In the genomic region with DNA sequence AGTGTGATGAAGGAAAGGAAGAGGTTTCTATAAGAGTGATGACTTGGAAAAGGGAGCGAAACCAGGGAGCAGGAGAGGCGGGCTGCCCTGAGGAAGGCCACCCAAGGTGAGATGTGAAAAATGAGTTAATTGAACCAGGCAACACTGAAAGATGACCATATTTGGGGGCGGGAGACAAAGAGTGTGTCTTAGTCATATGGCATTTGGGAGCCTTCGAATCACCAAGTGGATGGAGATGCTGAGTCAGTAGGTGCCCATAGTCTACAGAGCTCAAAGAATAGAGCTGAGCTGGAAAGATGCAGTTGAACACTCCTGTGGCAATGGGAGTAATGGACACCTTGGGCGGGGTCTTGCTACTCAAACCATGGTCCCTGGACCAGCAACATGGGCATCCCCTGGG, we compare ENCODE assay signal across 23 cellular contexts. TPM values are rescaled to one million over a fixed set of nuclear protein-coding genes. Genes with fewer than 3 reads are reported as not detected.
DNase-seq lines count a peak whose midpoint lies in the region; ATAC-seq lines count a peak whose summit lies in the region.
"Had no signal": no experiment of that assay in that cellular context is flagged by ENCODE, and none has a peak within 500 bp of the region (broad histone marks: within the 10 kb centered on the region; RNA-seq: fewer than 3 reads in every experiment).

No MANE protein-coding gene starts in this region.

- DNase-seq in activated T-cell treated with anti-CD3 and anti-CD28 coated beads, Interleukin-2, amount 50 U/mL, for 72 hours: peak in 1 of 2 donors; percentile 20
- no peak for DNase-seq in activated T-cell treated with anti-CD3 and anti-CD28 coated beads, Interleukin-2, amount 50 U/mL, for 24 hours
- DNase-seq in A172 (ENCODE audit: low spot score) (peak; percentile 5), M059J (ENCODE audit: low read depth) (peak; percentile 12), NOMO-1 treated with DMSO at 0.1 percent for 48 hours (lab: John Stamatoyannopoulos, UW; ENCODE audit: unreplicated experiment) (no peak)
- DNase-seq in stimulated activated naive CD8-positive, alpha-beta T cell treated with anti-CD3 and anti-CD28 coated beads, Interleukin-15, Interleukin-2, amounts not matched to agents 100 U/mL and 50 U/mL, for 24 hours: peak; percentile 9
- DNase-seq: CD8-positive, alpha-beta memory T cell; DMS 273 treated with DMSO at 0.1 percent for 48 hours; DMS79; GF-D8; IMR-90; KG1; MM.1S; NCI-H1417; NCI-H1694; NCI-H2029 treated with DMSO at 0.1 percent for 48 hours; NCI-H446 treated with DMSO at 0.1 percent for 48 hours; NCI-H526; NK-92 treated with Interleukin-12 subunit alpha and Interleukin-12 subunit beta, amount 100 ng/mL, for 24 hours; SHP77 had no signal

- H3K36me3 Mint-ChIP-seq in activated T-cell treated with anti-CD3 and anti-CD28 coated beads, Interleukin-2, amount 50 U/mL, for 72 hours (ENCODE audit: insufficient read depth in 2 of 2): no peaks in the 10 kb centered on the region
- no peaks in the 10 kb centered on the region for H3K36me3 Mint-ChIP-seq in activated T-cell treated with anti-CD3 and anti-CD28 coated beads, Interleukin-2, amount 50 U/mL, for 24 hours (ENCODE audit: low read depth)
- H3K36me3 Mint-ChIP-seq: CD14-positive monocyte; CD8-positive, alpha-beta memory T cell had no signal

- H3K4me1 Mint-ChIP-seq in activated T-cell treated with anti-CD3 and anti-CD28 coated beads, Interleukin-2, amount 50 U/mL, for 72 hours (ENCODE audit: low read depth): peaks cover 7% of the 10 kb centered on the region
- peaks cover 11% of the 10 kb centered on the region for H3K4me1 Mint-ChIP-seq in activated T-cell treated with anti-CD3 and anti-CD28 coated beads, Interleukin-2, amount 50 U/mL, for 24 hours (ENCODE audit: low read depth)

- peak; percentile 73 to 74 for ATAC-seq in activated T-cell treated with anti-CD3 and anti-CD28 coated beads, Interleukin-2, amount 50 U/mL, for 72 hours (replicated peaks in 1 of 2)
- ATAC-seq in stimulated activated naive CD8-positive, alpha-beta T cell treated with anti-CD3 and anti-CD28 coated beads, Interleukin-15, Interleukin-2, amounts not matched to agents 100 U/mL and 50 U/mL, for 24 hours: peak; percentile 91
- no peak for ATAC-seq in GM21515 (IDR thresholded peaks at IDR 0.05; ENCODE audit: unreplicated experiment)

- H3K4me3 Mint-ChIP-seq in activated T-cell treated with anti-CD3 and anti-CD28 coated beads, Interleukin-2, amount 50 U/mL, for 72 hours: no peak overlapping the region
- H3K4me3 Mint-ChIP-seq in activated T-cell treated with anti-CD3 and anti-CD28 coated beads, Interleukin-2, amount 50 U/mL, for 24 hours: no peak overlapping the region
- H3K4me3 Mint-ChIP-seq: B cell; CD14-positive monocyte; CD8-positive, alpha-beta memory T cell had no signal

- H3K27ac Mint-ChIP-seq in activated T-cell treated with anti-CD3 and anti-CD28 coated beads, Interleukin-2, amount 50 U/mL, for 72 hours: no peak overlapping the region
- H3K27ac Mint-ChIP-seq in activated T-cell treated with anti-CD3 and anti-CD28 coated beads, Interleukin-2, amount 50 U/mL, for 24 hours: no peak overlapping the region
- H3K27ac Mint-ChIP-seq: B cell; CD8-positive, alpha-beta memory T cell had no signal

- H3K27me3 Mint-ChIP-seq in activated T-cell treated with anti-CD3 and anti-CD28 coated beads, Interleukin-2, amount 50 U/mL, for 72 hours (ENCODE audit: low read depth): peaks cover 52% of the 10 kb centered on the region
- peaks cover 69% of the 10 kb centered on the region for H3K27me3 Mint-ChIP-seq in activated T-cell treated with anti-CD3 and anti-CD28 coated beads, Interleukin-2, amount 50 U/mL, for 24 hours
- H3K27me3 Mint-ChIP-seq: B cell had no signal

- no peaks in the 10 kb centered on the region for H3K9me3 Mint-ChIP-seq in activated T-cell treated with anti-CD3 and anti-CD28 coated beads, Interleukin-2, amount 50 U/mL, for 72 hours
- H3K9me3 Mint-ChIP-seq in activated T-cell treated with anti-CD3 and anti-CD28 coated beads, Interleukin-2, amount 50 U/mL, for 24 hours: no peaks in the 10 kb centered on the region
- H3K9me3 Mint-ChIP-seq: CD8-positive, alpha-beta memory T cell had no signal

RNA-seq across cellular contexts. Expression of a gene that starts 8.3 kb away (rescaled TPM):
- total RNA-seq in activated T-cell treated with anti-CD3 and anti-CD28 coated beads, Interleukin-2, amount 50 U/mL, for 72 hours: not detected
- not detected in 2 replicates for total RNA-seq in A172 (2014; rRNA removed; shearing (Covaris generic))
- total RNA-seq in M059J (2014; rRNA removed; shearing (Covaris generic)): not detected in 2 replicates
- total RNA-seq: IMR-90 had no signal

RNA-seq across cellular contexts. Expression of a gene that starts 31.2 kb away (rescaled TPM):
- under 1 TPM; 0.05 to 0.23 TPM for total RNA-seq in activated T-cell treated with anti-CD3 and anti-CD28 coated beads, Interleukin-2, amount 50 U/mL, for 72 hours
- total RNA-seq in A172 (2014; rRNA removed; shearing (Covaris generic)): not detected in 2 replicates
- total RNA-seq in M059J (2014; rRNA removed; shearing (Covaris generic)): not detected in 2 replicates
- total RNA-seq: CD8-positive, alpha-beta memory T cell; IMR-90 had no signal

Comparison
In these comparisons a context has a peak if more than half of its experiments do, and no peak if none do; other contexts are left out.
1. DNase-seq: peak in A172 (single experiment), M059J (single experiment) and stimulated activated naive CD8-positive, alpha-beta T cell treated with anti-CD3 and anti-CD28 coated beads, Interleukin-15, Interleukin-2, amounts not matched to agents 100 U/mL and 50 U/mL, for 24 hours (single experiment); none in activated T-cell treated with anti-CD3 and anti-CD28 coated beads, Interleukin-2, amount 50 U/mL, for 24 hours (single experiment) and NOMO-1 treated with DMSO at 0.1 percent for 48 hours (single experiment).